ENCODE assay signal across 8 cellular contexts in genomic region chr5:43482490-43483064, GRCh38. TPM values are rescaled to one million over a fixed set of nuclear protein-coding genes. Genes with fewer than 3 reads are reported as not detected.
A peak's percentile ranks its signal among the peaks of the same experiment; 100 is the strongest.
DNase-seq lines count a peak whose midpoint lies in the region; ATAC-seq and TF ChIP-seq lines count a peak whose summit lies in the region.

No MANE protein-coding gene starts in this region.

- no peaks in the 10 kb centered on the region for H3K27me3 ChIP-seq in DND-41 (ENCODE audit: insufficient read depth, low read length, poor library complexity)
- no peaks in the 10 kb centered on the region for H3K27me3 ChIP-seq in Loucy (ENCODE audit: insufficient read depth, low read length, poor library complexity, severe bottlenecking)

- peak overlapping the region; percentile 92 for H3K27ac ChIP-seq in DND-41 (ENCODE audit: low read length)

- H3K9me3 Mint-ChIP-seq in natural killer cell = no peaks in the 10 kb centered on the region

- no peaks in the 10 kb centered on the region for H4K20me1 ChIP-seq in DND-41 (ENCODE audit: insufficient read depth, low read length)
- no peaks in the 10 kb centered on the region for H4K20me1 ChIP-seq in Loucy (ENCODE audit: insufficient read depth, low read length, poor library complexity, severe bottlenecking)

- H3K4me2 ChIP-seq in DND-41 (ENCODE audit: insufficient read depth, low read length) (peak overlapping the region; percentile 71), Loucy (ENCODE audit: low read depth, low read length, poor library complexity, severe bottlenecking) (peak overlapping the region; percentile 87)

- no peaks in the 10 kb centered on the region for H3K27me3 Mint-ChIP-seq in natural killer cell (ENCODE audit: low read depth in 2 of 2)

- H3K9me3 ChIP-seq in DND-41 (ENCODE audit: insufficient read depth, low read length, severe bottlenecking) (no peaks in the 10 kb centered on the region), Loucy (ENCODE audit: insufficient read depth, low read depth, low read length) (no peaks in the 10 kb centered on the region)

- H3F3A ChIP-seq in Loucy (ENCODE audit: low read depth) = no peaks in the 10 kb centered on the region

- DNase-seq in DND-41 (no peak), choroid plexus epithelial cell (ENCODE audit: low read depth) (peak; percentile 26), natural killer cell (no peak), NCI-H1694 (lab: John Stamatoyannopoulos, UW) (no peak)

- H3K27ac Mint-ChIP-seq in natural killer cell = peak overlapping the region; percentile 97 to 99

- H3K9ac ChIP-seq in DND-41 (ENCODE audit: low read depth, low read length) = peak overlapping the region; percentile 80
- peak overlapping the region; percentile 85 for H3K9ac ChIP-seq in Loucy (ENCODE audit: low read depth, low read length, poor library complexity, severe bottlenecking)

- H3K4me1 ChIP-seq in DND-41 (ENCODE audit: insufficient read depth, low read length) = peaks cover 37% of the 10 kb centered on the region
- peaks cover 24% of the 10 kb centered on the region for H3K4me1 ChIP-seq in Loucy (ENCODE audit: insufficient read depth, low read length, poor library complexity, severe bottlenecking)

- intact Hi-C loops in natural killer cell (cut with micrococcal nuclease) = loop anchor here (1.0 to 10.0 kb wide), 8 partner anchors 86 to 1326 kb away; partner anchors contain the start of genes HMGCS1, MRPS30 and NNT

- H3K4me3 ChIP-seq in DND-41 (ENCODE audit: low read depth in 1 of 2, low read length in 2 of 2) (peak overlapping the region; percentile 30 to 71; a peak in 3 of 4 replicates), Loucy (ENCODE audit: low read length, poor library complexity, severe bottlenecking) (peak overlapping the region; percentile 80), choroid plexus epithelial cell (ENCODE audit: low read depth, low read length) (peak overlapping the region; percentile 74)

- no peaks in the 10 kb centered on the region for H3K36me3 Mint-ChIP-seq in natural killer cell

- peak overlapping the region; percentile 85 for H2AFZ ChIP-seq in DND-41 (ENCODE audit: low read depth, low read length)
- no peak overlapping the region; the same call in 1 of the 2 replicates for H2AFZ ChIP-seq in Loucy (ENCODE audit: low read length)

- H3K4me1 Mint-ChIP-seq in natural killer cell = peaks cover 34 to 35% of the 10 kb centered on the region in 2 donors

- peak overlapping the region; percentile 97 for H3K4me3 Mint-ChIP-seq in natural killer cell

- TF ChIP-seq CTCF in DND-41 (IDR thresholded peaks at IDR 0.05; ENCODE audit: borderline replicate concordance, extremely low read depth, low read length, poor library complexity, severe bottlenecking) (no peak), Loucy (conservative IDR thresholded peaks at IDR 0.05; ENCODE audit: low read length) (no peak), choroid plexus epithelial cell (conservative IDR thresholded peaks at IDR 0.05; ENCODE audit: low read depth, low read length) (no peak), natural killer cell (IDR thresholded peaks at IDR 0.05) (no peak)

- H3K36me3 ChIP-seq in DND-41 (ENCODE audit: insufficient read depth, low read length) = peaks cover 5% of the 10 kb centered on the region; the same call in 1 of the 2 replicates
- H3K36me3 ChIP-seq in Loucy (ENCODE audit: insufficient read depth, low read length) = no peaks in the 10 kb centered on the region

- no peak for ATAC-seq in DND-41 (ENCODE audit: insufficient read depth, low read depth)
- ATAC-seq in natural killer cell = no peak
- ATAC-seq in HG03457 (IDR thresholded peaks at IDR 0.05; ENCODE audit: unreplicated experiment) = no peak
- ATAC-seq in HG02973 (IDR thresholded peaks at IDR 0.05; ENCODE audit: unreplicated experiment) = no peak
- ATAC-seq in HG03432 (IDR thresholded peaks at IDR 0.05; ENCODE audit: unreplicated experiment) = no peak

- H3K79me2 ChIP-seq in DND-41 (ENCODE audit: insufficient read depth, low read length) (peaks cover 48% of the 10 kb centered on the region), Loucy (ENCODE audit: insufficient read depth, low read length) (peaks cover 30% of the 10 kb centered on the region)

- no peaks in the 10 kb centered on the region for H3K9me2 ChIP-seq in Loucy (replicated peaks; ENCODE audit: low read depth, low read length)

RNA-seq across cellular contexts. Expression of gene TMEM267, which starts 1.1 kb away (rescaled TPM):
- total RNA-seq in natural killer cell = 10 to 100 TPM in 1 of 3 donors, 1 to 10 TPM in 2; 7.2 to 12.8 (median 8.8) TPM

RNA-seq across cellular contexts. Expression of gene C5orf34, which starts 32.4 kb away (rescaled TPM):
- total RNA-seq in natural killer cell = 1 to 10 TPM; 1.1 to 1.8 (median 1.3) TPM
